In genomic region chr1:225817611-225818061, GRCh38 we compare ENCODE assay signal across 8 cellular contexts. TPM values are rescaled to one million over a fixed set of nuclear protein-coding genes. Genes with fewer than 3 reads are reported as not detected.
A peak's percentile ranks its signal among the peaks of the same experiment; 100 is the strongest.
DNase-seq lines count a peak whose midpoint lies in the region; ATAC-seq lines count a peak whose summit lies in the region.

No MANE protein-coding gene starts in this region.

- H3K27me3 ChIP-seq in NT2/D1 (ENCODE audit: insufficient read depth, insufficient read length) (no peaks in the 10 kb centered on the region), aorta (ENCODE audit: control insufficient read depth in 1 of 2, insufficient read depth in 2 of 2, low read length in 1 of 2) (no peaks in the 10 kb centered on the region)

- H3K36me3 ChIP-seq in NT2/D1 (ENCODE audit: insufficient read depth, insufficient read length, low read length) (peaks cover 34% of the 10 kb centered on the region), aorta (ENCODE audit: control insufficient read depth in 1 of 2, insufficient read depth in 2 of 2, low read length in 1 of 2) (no peaks in the 10 kb centered on the region)

- peak; percentile 91 for ATAC-seq in aorta (ENCODE audit: low FRiP score)
- ATAC-seq in HG03378 (IDR thresholded peaks at IDR 0.05; ENCODE audit: unreplicated experiment): no peak

- H3K9me3 ChIP-seq in NT2/D1 (ENCODE audit: insufficient read depth, low read length): no peaks in the 10 kb centered on the region
- no peaks in the 10 kb centered on the region for H3K9me3 ChIP-seq in aorta (ENCODE audit: control insufficient read depth, low read length)

- H3K4me1 ChIP-seq in NT2/D1 (ENCODE audit: insufficient read depth, insufficient read length) (peaks cover 17% of the 10 kb centered on the region), aorta (ENCODE audit: control insufficient read depth in 1 of 2, insufficient read depth in 2 of 2, low read length in 2 of 2) (peaks cover 0 to 8% of the 10 kb centered on the region in 2 donors)

- 12% methylated on average over 8 of the region's 8 CpGs for WGBS in aorta, 2 donors

- intact Hi-C loops in aorta (cut with DNase I): loop anchor here in 1 of 2 donors (2.0 to 5.0 kb wide), 2 partner anchors 17 to 40 kb away; partner anchors contain the start of gene SRP9

- H3K9ac ChIP-seq in NT2/D1 (ENCODE audit: insufficient read length, low read depth): peak overlapping the region; percentile 62

- H3K4me3 ChIP-seq in NT2/D1 (ENCODE audit: insufficient read length, low read depth): no peak overlapping the region
- no peak overlapping the region for H3K4me3 ChIP-seq in aorta (ENCODE audit: low read length in 2 of 2)

- H3K27ac ChIP-seq in epithelial cell of prostate: peak overlapping the region; percentile 40
- peak overlapping the region; percentile 51 to 96 for H3K27ac ChIP-seq in aorta (ENCODE audit: low read depth in 1 of 2, low read length in 2 of 2)

- DNase-seq in GM04503 (ENCODE audit: low read depth): peak; percentile 88
- no peak for DNase-seq in NT2/D1 (ENCODE audit: low read depth, low spot score)
- DNase-seq in epithelial cell of prostate (ENCODE audit: low read depth, low spot score): peak; percentile 57
- peak; percentile 34 for DNase-seq in middle frontal gyrus (ENCODE audit: extremely low spot score, low spot score)
- peak; percentile 89 to 90 for DNase-seq in aorta
- no peak for DNase-seq in T-helper 9 cell
- no peak for DNase-seq in stimulated activated CD4-positive, alpha-beta T cell treated with anti-CD3 and anti-CD28 coated beads, Interleukin-4, amount 100 ng/mL, for 24 hours

RNA-seq across cellular contexts. Expression of gene EPHX1, which starts 7.7 kb away (rescaled TPM):
- total RNA-seq in aorta: 100 to 1,000 TPM in 1 of 2 donors, 10 to 100 TPM in 1; 57.6 to 153 TPM
- polyA plus RNA-seq in aorta: 10 to 100 TPM; 20.0 to 66.3 TPM

RNA-seq across cellular contexts. Expression of gene SRP9, which starts 40.0 kb away (rescaled TPM):
- 100 to 1,000 TPM; 128 to 140 TPM for total RNA-seq in aorta
- 100 to 1,000 TPM; 180 to 390 TPM for polyA plus RNA-seq in aorta

Comparison
In these comparisons a context has a peak if more than half of its experiments do, and no peak if none do; other contexts are left out.
1. DNase-seq: peak in GM04503 (single experiment), epithelial cell of prostate (single experiment), middle frontal gyrus (single experiment) and aorta (2 of 2); none in NT2/D1 (single experiment), T-helper 9 cell (single experiment) and stimulated activated CD4-positive, alpha-beta T cell treated with anti-CD3 and anti-CD28 coated beads, Interleukin-4, amount 100 ng/mL, for 24 hours (single experiment).